14 cellular contexts compared by ENCODE assay signal in the genomic region with DNA sequence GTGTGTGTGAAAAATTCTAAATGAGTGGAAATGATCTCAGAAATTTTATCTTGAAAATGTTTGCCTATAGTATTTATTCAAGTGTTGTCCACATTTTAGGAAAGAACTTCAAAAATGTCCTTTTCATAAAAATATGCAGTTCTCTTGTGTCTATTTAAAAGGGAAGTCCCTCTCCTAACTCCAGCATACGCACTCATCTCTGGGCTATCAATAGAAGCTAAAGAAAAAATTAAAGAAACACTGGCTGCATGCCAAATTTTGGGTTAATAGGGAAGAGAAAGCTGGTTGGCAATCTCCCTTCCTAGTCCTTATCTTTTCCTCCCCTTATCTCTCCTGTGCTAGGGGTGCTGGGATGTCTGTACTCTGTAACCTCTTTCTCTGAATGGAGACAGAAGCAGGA.
DNase-seq lines count a peak whose midpoint lies in the region; ATAC-seq lines count a peak whose summit lies in the region.
"Had no signal": no experiment of that assay in that cellular context is flagged by ENCODE, and none has a peak within 500 bp of the region (broad histone marks: within the 10 kb centered on the region; RNA-seq: fewer than 3 reads in every experiment).

No MANE protein-coding gene starts in this region.

- peak; percentile 41 to 42 for DNase-seq in Kasumi-1 (lab: John Stamatoyannopoulos, UW)
- DNase-seq in NCI-H345 (lab: John Stamatoyannopoulos, UW), result peak; percentile 16
- peak; percentile 51 for DNase-seq in amniotic epithelial cell (ENCODE audit: low read depth)
- peak; percentile 44 for DNase-seq in inferior parietal cortex (ENCODE audit: extremely low spot score)
- no peak for DNase-seq in left colon
- DNase-seq in T-helper 2 cell, result no peak
- DNase-seq: activated naive CD4-positive, alpha-beta T cell treated with Interleukin-2 at 50 U/mL for 16 hours; central memory CD4-positive, alpha-beta T cell; NCI-H510A treated with DMSO at 0.1 percent for 48 hours; SHP77 treated with DMSO at 0.1 percent for 48 hours; stimulated activated naive B cell treated with anti-CD40 and anti-IgM and Interleukin-4, amounts not matched to agents 10 μg/mL and 1 μg/mL and 100 μg/mL, for 72 hours; uterus had no signal

- ATAC-seq in left colon (no peak), GM19035 (IDR thresholded peaks at IDR 0.05; ENCODE audit: unreplicated experiment) (no peak), HG03280 (IDR thresholded peaks at IDR 0.05; ENCODE audit: unreplicated experiment) (no peak)
- ATAC-seq: stimulated activated naive B cell treated with anti-CD40 and anti-IgM and Interleukin-4, amounts not matched to agents 10 μg/mL and 1 μg/mL and 100 μg/mL, for 72 hours had no signal

- intact Hi-C loops in left colon (cut with DNase I, micrococcal nuclease), result no loop called here

Comparison
In these comparisons a context has a peak if more than half of its experiments do, and no peak if none do; other contexts are left out.
1. DNase-seq: peak in Kasumi-1 (2 of 2), NCI-H345 (single experiment), amniotic epithelial cell (single experiment) and inferior parietal cortex (single experiment); none in left colon (0 of 2) and T-helper 2 cell (0 of 5).